In genomic region chr1:44267438-44267837, GRCh38 we compare ENCODE assay signal across 21 cellular contexts. TPM values are rescaled to one million over a fixed set of nuclear protein-coding genes. Genes with fewer than 3 reads are reported as not detected.
A peak's percentile ranks its signal among the peaks of the same experiment; 100 is the strongest.
DNase-seq lines count a peak whose midpoint lies in the region; ATAC-seq, FAIRE-seq and TF ChIP-seq lines count a peak whose summit lies in the region.
"Had no signal": no experiment of that assay in that cellular context is flagged by ENCODE, and none has a peak within 500 bp of the region (broad histone marks: within the 10 kb centered on the region; RNA-seq: fewer than 3 reads in every experiment).

No MANE protein-coding gene starts in this region.

- CTCF ChIA-PET in Panc1 (lab: Charles Lee) = no interaction called here

- no peak overlapping the region for H3K27ac ChIP-seq in Panc1 (ENCODE audit: low read length)
- no peak overlapping the region for H3K27ac ChIP-seq in pancreas
- H3K27ac ChIP-seq: 22Rv1, brain microvascular endothelial cell, esophagus squamous epithelium had no signal

- H3K4me1 ChIP-seq in Panc1 (ENCODE audit: control insufficient read depth, insufficient read depth, low read length) (no peaks in the 10 kb centered on the region), pancreas (no peaks in the 10 kb centered on the region)

- DNase-seq in NCI-H2029 treated with DMSO at 0.1 percent for 48 hours (lab: John Stamatoyannopoulos, UW) = peak; percentile 43
- DNase-seq in NCI-H2029 (lab: John Stamatoyannopoulos, UW) = no peak
- DNase-seq in NCI-H146 (lab: John Stamatoyannopoulos, UW) = peak; percentile 81
- no peak for DNase-seq in Panc1 (ENCODE audit: low read depth, low spot score)
- no peak for DNase-seq in pancreas
- no peak for DNase-seq in GM19238 (ENCODE audit: insufficient read length, low spot score)
- DNase-seq in stimulated activated CD4-positive, alpha-beta T cell treated with anti-CD3 and anti-CD28 coated beads, Interleukin-12 subunit alpha, Interleukin-12 subunit beta, amount 100 ng/mL, for 4 hours = no peak
- no peak for DNase-seq in hippocampal formation (lab: John Stamatoyannopoulos, UW)
- DNase-seq: activated CD4-positive, alpha-beta T cell treated with anti-CD3 and anti-CD28 coated beads, Interleukin-2, amount 10 ng/mL, durations not matched to agents 24 days and 14 days; activated CD8-positive, alpha-beta memory T cell treated with anti-CD3 and anti-CD28 coated beads, Interleukin-2, amount 50 U/mL, for 4 hours; activated effector memory CD4-positive, alpha-beta T cell treated with anti-CD3 and anti-CD28 coated beads, Interleukin-2, amount 50 U/mL, for 16 hours; brain microvascular endothelial cell; esophagus squamous epithelium; midbrain; MM.1S; NCI-H526 treated with DMSO at 0.1 percent for 48 hours; stomach; T-helper 17 cell had no signal

- H3K36me3 ChIP-seq in Panc1 (ENCODE audit: control insufficient read depth, insufficient read depth, low read length) (no peaks in the 10 kb centered on the region), pancreas (no peaks in the 10 kb centered on the region)
- H3K36me3 ChIP-seq: brain microvascular endothelial cell, esophagus squamous epithelium, stomach had no signal

- no peaks in the 10 kb centered on the region for H3K9me3 ChIP-seq in Panc1 (ENCODE audit: control insufficient read depth, insufficient read depth, low read depth, low read length)
- H3K9me3 ChIP-seq in pancreas = no peaks in the 10 kb centered on the region
- H3K9me3 ChIP-seq: esophagus squamous epithelium, stomach had no signal

- no TSS peak for BruUV-seq in Panc1 (replicated peaks; lab: Mats Ljungman, UMichigan)

- WGBS in pancreas, 2 donors = 89 to 96% methylated on average over 5 of the region's 5 CpGs

- POLR2A ChIA-PET in Panc1 (lab: Charles Lee) = interaction anchor here (0.6 to 0.7 kb wide), 2 partner anchors 15 to 85 kb away, joined by 3 read pairs; no protein-coding TSS in a partner anchor

- no peaks in the 10 kb centered on the region for H3K27me3 ChIP-seq in Panc1 (ENCODE audit: control insufficient read depth, insufficient read depth, low read length)
- H3K27me3 ChIP-seq in pancreas = no peaks in the 10 kb centered on the region
- H3K27me3 ChIP-seq: brain microvascular endothelial cell, esophagus squamous epithelium, stomach had no signal

- H3K4me3 ChIP-seq in Panc1 (ENCODE audit: low read depth in 2 of 2, low read length in 2 of 2) = no peak overlapping the region
- no peak overlapping the region for H3K4me3 ChIP-seq in pancreas
- H3K4me3 ChIP-seq: esophagus squamous epithelium, stomach had no signal

- FAIRE-seq in pancreas (lab: Jason Lieb, UNC) = no peak
- FAIRE-seq: colon, GM18507 had no signal

- ATAC-seq in Panc1 (peak; percentile 63; the same call in 1 of the 2 replicates), pancreas (peak in 3 of 4 donors; percentile 31 to 76 (median 74))
- ATAC-seq: T-helper 17 cell had no signal

- intact Hi-C loops in Panc1 (cut with micrococcal nuclease; ENCODE audit: unreplicated experiment) = no loop called here
- intact Hi-C loops in pancreas (cut with DNase I) = no loop called here

- TF ChIP-seq CTCF in Panc1 (IDR thresholded peaks at IDR 0.05) (no peak), pancreas (IDR thresholded peaks at IDR 0.05) (no peak)

- in situ Hi-C loops in Panc1 (cut with HindIII; ENCODE audit: low pct_unique_long_range_greater_than_20kb, low sequenced_read_pairs) = no loop called here

RNA-seq across cellular contexts. Expression of gene DMAP1, which starts 54.2 kb away (rescaled TPM):
- total RNA-seq in Panc1 (2021; ENCODE audit: unreplicated experiment) (52.9 TPM), pancreas (10 to 100 TPM; 18.1 to 30.4 (median 25.8) TPM)
- 62.6 TPM for polyA plus RNA-seq in Panc1 (2012; ENCODE audit: insufficient read length)
- polyA plus RNA-seq in pancreas = 100 to 1,000 TPM in 1 of 2 donors, 10 to 100 TPM in 1; 73.6 to 149 TPM

Comparison
In these comparisons a context has a peak if more than half of its experiments do, and no peak if none do; other contexts are left out.
1. DNase-seq: peak in NCI-H2029 treated with DMSO at 0.1 percent for 48 hours (single experiment) and NCI-H146 (single experiment); none in NCI-H2029 (single experiment), Panc1 (single experiment), pancreas (0 of 6), GM19238 (single experiment), stimulated activated CD4-positive, alpha-beta T cell treated with anti-CD3 and anti-CD28 coated beads, Interleukin-12 subunit alpha, Interleukin-12 subunit beta, amount 100 ng/mL, for 4 hours (single experiment) and hippocampal formation (0 of 2).